ENCODE assay signal across 24 cellular contexts in the genomic region with DNA sequence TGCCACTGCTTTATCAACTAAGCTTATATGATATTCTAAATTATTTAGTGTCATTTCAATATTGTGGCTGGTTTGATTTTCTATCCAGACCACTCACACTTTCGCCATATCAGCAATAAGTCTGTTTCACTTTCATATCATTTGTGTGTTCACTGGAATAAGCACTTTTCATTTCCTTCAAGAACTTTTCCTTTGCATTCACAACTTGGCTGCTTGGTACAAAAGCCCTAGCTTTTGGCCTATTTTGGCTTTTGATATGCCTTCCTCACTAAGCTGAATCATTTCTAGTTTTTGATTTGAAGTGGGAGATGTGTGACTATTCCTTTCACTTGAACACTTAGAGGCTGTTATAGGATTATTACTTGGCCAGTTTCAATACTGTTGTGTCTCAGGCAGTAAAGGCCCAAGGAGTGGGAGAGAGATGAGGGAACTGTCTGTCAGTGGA.
DNase-seq lines count a peak whose midpoint lies in the region; ATAC-seq and TF ChIP-seq lines count a peak whose summit lies in the region.
"Had no signal": no experiment of that assay in that cellular context is flagged by ENCODE, and none has a peak within 500 bp of the region (broad histone marks: within the 10 kb centered on the region; RNA-seq: fewer than 3 reads in every experiment).

No MANE protein-coding gene starts in this region.

- no peaks in the 10 kb centered on the region for H3K27me3 Mint-ChIP-seq in dendritic cell treated with granulocyte-macrophage colony-stimulating factor and Interleukin-4, amounts not matched to agents 40 ng/mL and 50 ng/mL, for 4 days

- H2AFZ ChIP-seq in PC-9, result peak overlapping the region; percentile 63; the same call in 1 of the 2 replicates

- no peaks in the 10 kb centered on the region for H3K4me1 ChIP-seq in PC-9 (replicated peaks; ENCODE audit: insufficient read depth)
- H3K4me1 ChIP-seq: breast epithelium, thyroid gland had no signal

- H3K9me3 Mint-ChIP-seq in dendritic cell treated with granulocyte-macrophage colony-stimulating factor and Interleukin-4, amounts not matched to agents 40 ng/mL and 50 ng/mL, for 4 days, result peaks cover 12% of the 10 kb centered on the region
- H3K9me3 Mint-ChIP-seq: memory B cell had no signal

- no peaks in the 10 kb centered on the region for H3F3A ChIP-seq in PC-9 (ENCODE audit: insufficient read depth, low read depth)

- ATAC-seq in GM19452 (IDR thresholded peaks at IDR 0.05; ENCODE audit: unreplicated experiment) (peak; percentile 67), GM21515 (IDR thresholded peaks at IDR 0.05; ENCODE audit: unreplicated experiment) (no peak)
- ATAC-seq: HepG2, left cardiac atrium had no signal

- H3K4me1 Mint-ChIP-seq in dendritic cell treated with granulocyte-macrophage colony-stimulating factor and Interleukin-4, amounts not matched to agents 40 ng/mL and 50 ng/mL, for 4 days (ENCODE audit: low read depth), result peaks cover 9% of the 10 kb centered on the region

- POLR2A ChIA-PET in PC-9 (lab: Charles Lee; ENCODE audit: unreplicated experiment), result interaction anchor here (0.6 kb wide), 1 partner anchor 53 kb away, joined by 4 read pairs; no protein-coding TSS in a partner anchor

- H3K27ac ChIP-seq in PC-9, result no peak overlapping the region
- H3K27ac ChIP-seq: breast epithelium, coronary artery, SK-N-MC, thyroid gland had no signal

- H3K4me2 ChIP-seq in PC-9, result no peak overlapping the region

- H3K9me3 ChIP-seq in PC-9 (ENCODE audit: insufficient read depth, low read depth), result peaks cover 3% of the 10 kb centered on the region; the same call in 1 of the 2 replicates
- H3K9me3 ChIP-seq: thyroid gland had no signal

- peak overlapping the region; percentile 61 for H3K27ac Mint-ChIP-seq in dendritic cell treated with granulocyte-macrophage colony-stimulating factor and Interleukin-4, amounts not matched to agents 40 ng/mL and 50 ng/mL, for 4 days
- H3K27ac Mint-ChIP-seq: CD4-positive, CD25-positive, alpha-beta regulatory T cell; memory B cell had no signal

- no peak overlapping the region for H3K4me3 Mint-ChIP-seq in dendritic cell treated with granulocyte-macrophage colony-stimulating factor and Interleukin-4, amounts not matched to agents 40 ng/mL and 50 ng/mL, for 4 days
- H3K4me3 Mint-ChIP-seq: CD4-positive, CD25-positive, alpha-beta regulatory T cell; memory B cell had no signal

- CTCF ChIA-PET in PC-9 (lab: Charles Lee), result no interaction called here

- no peak overlapping the region for H3K4me3 ChIP-seq in PC-9
- H3K4me3 ChIP-seq: breast epithelium, coronary artery, SK-N-MC, thyroid gland had no signal

- peak; percentile 36 for DNase-seq in activated naive CD4-positive, alpha-beta T cell treated with Interleukin-2 at 50 U/mL for 16 hours
- no peak for DNase-seq in activated naive CD4-positive, alpha-beta T cell treated with anti-CD3 and anti-CD28 coated beads, Interleukin-2, amount 50 U/mL, for 16 hours
- DNase-seq in PC-9 (no peak), cerebellar cortex (ENCODE audit: low spot score) (no peak), ecto neural progenitor cell (ENCODE audit: low spot score) (no peak)
- DNase-seq: activated CD4-positive, CD25-positive, alpha-beta regulatory T cell; DMS153; glutamatergic neuron; HCEC 1CT; left cardiac atrium; NCI-H1417; NCI-H2107; NCI-H524 treated with DMSO at 0.1 percent for 48 hours; T-helper 9 cell; thyroid gland had no signal

- H3K79me2 ChIP-seq in PC-9 (ENCODE audit: low read depth), result no peaks in the 10 kb centered on the region

- no peak for TF ChIP-seq CTCF in PC-9 (conservative IDR thresholded peaks at IDR 0.05)

- H3K36me3 Mint-ChIP-seq in dendritic cell treated with granulocyte-macrophage colony-stimulating factor and Interleukin-4, amounts not matched to agents 40 ng/mL and 50 ng/mL, for 4 days (ENCODE audit: low read depth), result no peaks in the 10 kb centered on the region
- H3K36me3 Mint-ChIP-seq: CD4-positive, CD25-positive, alpha-beta regulatory T cell; memory B cell had no signal

- no peaks in the 10 kb centered on the region for H3K27me3 ChIP-seq in PC-9 (ENCODE audit: insufficient read depth, low read depth)
- H3K27me3 ChIP-seq: breast epithelium, thyroid gland had no signal

- no peaks in the 10 kb centered on the region for H4K20me1 ChIP-seq in PC-9 (ENCODE audit: insufficient read depth)

- no TSS peak for BruUV-seq in PC-9 (replicated peaks; lab: Mats Ljungman, UMichigan)

- H3K36me3 ChIP-seq in PC-9 (ENCODE audit: low read depth), result no peaks in the 10 kb centered on the region; the same call in 1 of the 2 replicates
- H3K36me3 ChIP-seq: breast epithelium, thyroid gland had no signal

- no peaks in the 10 kb centered on the region; the same call in 1 of the 2 replicates for H3K9me2 ChIP-seq in PC-9 (ENCODE audit: insufficient read depth)

- intact Hi-C loops in PC-9 (cut with micrococcal nuclease; ENCODE audit: unreplicated experiment), result no loop called here
- intact Hi-C loops in dendritic cell treated with granulocyte-macrophage colony-stimulating factor and Interleukin-4, amounts not matched to agents 40 ng/mL and 50 ng/mL, for 4 days (cut with micrococcal nuclease), result no loop called here
